23 cellular contexts compared by ENCODE assay signal in genomic region chrX:4382273-4382672, GRCh38.
"Had no signal": no experiment of that assay in that cellular context is flagged by ENCODE, and none has a peak within 500 bp of the region (broad histone marks: within the 10 kb centered on the region; RNA-seq: fewer than 3 reads in every experiment).

No MANE protein-coding gene starts in this region.

- H3K36me3 ChIP-seq: ovary, right atrium auricular region, suprapubic skin, tibial artery had no signal

- H3K4me1 ChIP-seq: psoas muscle, right atrium auricular region, suprapubic skin, tibial artery had no signal

- H3K27ac ChIP-seq: ovary, psoas muscle, right atrium auricular region, suprapubic skin, tibial artery, VCaP had no signal

- DNase-seq: activated CD4-positive, alpha-beta T cell treated with anti-CD3 and anti-CD28 coated beads for 48 hours; activated CD4-positive, alpha-beta T cell treated with anti-CD3 and anti-CD28 coated beads, Interleukin-2, amount 50 U/mL, for 48 hours; activated CD8-positive, alpha-beta memory T cell treated with anti-CD3 and anti-CD28 coated beads for 24 hours; activated effector memory CD4-positive, alpha-beta T cell treated with Interleukin-2 at 50 U/mL for 16 hours; activated naive CD4-positive, alpha-beta T cell treated with Interleukin-2 at 50 U/mL for 16 hours; anterior cingulate cortex; dermis blood vessel endothelial cell; effector CD8-positive, alpha-beta T cell; glutamatergic neuron; left cardiac atrium; left ventricle myocardium superior; naive B cell; nephron progenitor cell; ovary; psoas muscle; stimulated activated CD4-positive, alpha-beta T cell treated with anti-CD3 and anti-CD28 coated beads, Interleukin-1b, Interleukin-23, amount 100 ng/mL, for 48 hours; stimulated activated naive B cell treated with anti-CD40 and anti-IgM and Interleukin-4, amounts not matched to agents 10 μg/mL and 1 μg/mL and 100 μg/mL, for 72 hours; T-helper 9 cell; tibial artery had no signal

- H3K4me3 ChIP-seq: ovary, psoas muscle, right atrium auricular region, smooth muscle cell, suprapubic skin, tibial artery had no signal

- H3K27me3 ChIP-seq: ovary, right atrium auricular region, suprapubic skin, tibial artery had no signal

- H3K9me3 ChIP-seq: ovary, suprapubic skin had no signal
